Comparison of ENCODE assay signal across 8 cellular contexts in the genomic region with DNA sequence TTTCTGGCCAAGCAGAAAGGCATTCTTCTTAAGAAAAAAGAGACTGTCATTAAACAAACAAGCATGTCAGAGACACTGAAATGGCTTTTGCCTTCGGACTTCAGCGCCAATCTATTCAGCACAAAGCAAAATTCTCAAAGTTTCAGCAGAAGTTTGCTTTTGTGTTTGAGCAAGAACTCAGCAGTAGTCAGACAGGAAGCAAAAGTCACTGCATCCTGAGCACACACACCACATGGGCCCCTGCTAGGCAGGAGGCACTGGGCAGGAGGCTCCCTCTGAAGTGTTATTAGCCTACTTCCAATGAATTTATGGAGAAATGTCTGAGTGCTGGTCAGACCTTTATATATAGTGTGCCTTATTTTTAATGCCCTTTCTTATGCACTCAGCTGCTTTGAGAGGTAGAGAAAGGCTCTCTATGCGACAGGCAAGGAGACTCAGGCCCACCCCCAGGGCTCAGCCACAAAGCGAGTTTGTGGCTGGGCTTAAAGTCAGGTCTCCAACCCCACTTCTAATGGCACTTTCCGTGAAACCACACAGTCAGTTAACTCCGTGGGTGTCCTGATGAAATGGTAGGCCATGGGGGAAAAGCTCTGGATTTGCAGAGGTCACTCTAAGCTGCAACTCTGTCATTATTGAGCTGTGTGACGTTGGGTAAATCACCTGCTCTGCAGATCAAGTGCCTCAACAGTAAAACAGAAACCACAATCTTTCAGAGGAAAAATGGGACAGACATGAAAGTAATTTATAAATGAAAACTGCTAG.
DNase-seq lines count a peak whose midpoint lies in the region; ATAC-seq and TF ChIP-seq lines count a peak whose summit lies in the region.

No MANE protein-coding gene starts in this region.

- intact Hi-C loops in activated naive CD4-positive, alpha-beta T cell treated with anti-CD3 and anti-CD28 coated beads for 36 hours (cut with micrococcal nuclease), result no loop called here

- peaks cover 23% of the 10 kb centered on the region for H3K4me1 Mint-ChIP-seq in nephron
- H3K4me1 Mint-ChIP-seq in activated naive CD4-positive, alpha-beta T cell treated with anti-CD3 and anti-CD28 coated beads for 36 hours (ENCODE audit: low read depth), result no peaks in the 10 kb centered on the region

- H3K27ac Mint-ChIP-seq in nephron, result peak overlapping the region; percentile 28 to 92 (median 34)
- no peak overlapping the region for H3K27ac Mint-ChIP-seq in activated naive CD4-positive, alpha-beta T cell treated with anti-CD3 and anti-CD28 coated beads for 36 hours

- H3K4me3 Mint-ChIP-seq in nephron, result no peak overlapping the region
- H3K4me3 Mint-ChIP-seq in activated naive CD4-positive, alpha-beta T cell treated with anti-CD3 and anti-CD28 coated beads for 36 hours, result no peak overlapping the region

- CTCF ChIA-PET in activated naive CD4-positive, alpha-beta T cell treated with anti-CD3 and anti-CD28 coated beads for 36 hours (lab: Charles Lee), result no interaction called here

- ATAC-seq in GM18505 (IDR thresholded peaks at IDR 0.05; ENCODE audit: unreplicated experiment) (peak; percentile 72), HG02885 (IDR thresholded peaks at IDR 0.05; ENCODE audit: poor library complexity, unreplicated experiment) (peak; percentile 68)

- no peaks in the 10 kb centered on the region for H3K27me3 Mint-ChIP-seq in nephron (ENCODE audit: low read depth)
- no peaks in the 10 kb centered on the region for H3K27me3 Mint-ChIP-seq in activated naive CD4-positive, alpha-beta T cell treated with anti-CD3 and anti-CD28 coated beads for 36 hours (ENCODE audit: low read depth)

- no peak for TF ChIP-seq POLR2A in GM18505 (IDR thresholded peaks at IDR 0.05; ENCODE audit: borderline replicate concordance, extremely low read depth, insufficient read depth, insufficient read length)

- H3K9me3 Mint-ChIP-seq in nephron, result no peaks in the 10 kb centered on the region
- no peaks in the 10 kb centered on the region for H3K9me3 Mint-ChIP-seq in activated naive CD4-positive, alpha-beta T cell treated with anti-CD3 and anti-CD28 coated beads for 36 hours

- peak; percentile 64 for DNase-seq in astrocyte of the hippocampus (ENCODE audit: low read depth, low spot score)
- DNase-seq in putamen (ENCODE audit: low spot score), result no peak
- DNase-seq in NCI-H2081 treated with DMSO at 0.1 percent for 48 hours (lab: John Stamatoyannopoulos, UW), result no peak
- DNase-seq in activated naive CD4-positive, alpha-beta T cell treated with anti-CD3 and anti-CD28 coated beads for 36 hours, result no peak
- DNase-seq in activated CD4-positive, alpha-beta T cell treated with anti-CD3 and anti-CD28 coated beads, Interleukin-2, amount 50 U/mL, for 48 hours, result no peak

- TF ChIP-seq CTCF in nephron (IDR thresholded peaks at IDR 0.05; ENCODE audit: unreplicated experiment in 3 of 3), result no peak

- H3K36me3 Mint-ChIP-seq in nephron (ENCODE audit: low read depth), result no peaks in the 10 kb centered on the region
- no peaks in the 10 kb centered on the region for H3K36me3 Mint-ChIP-seq in activated naive CD4-positive, alpha-beta T cell treated with anti-CD3 and anti-CD28 coated beads for 36 hours (ENCODE audit: low read depth)
